Comparison of ENCODE assay signal across 8 cellular contexts in the genomic region with DNA sequence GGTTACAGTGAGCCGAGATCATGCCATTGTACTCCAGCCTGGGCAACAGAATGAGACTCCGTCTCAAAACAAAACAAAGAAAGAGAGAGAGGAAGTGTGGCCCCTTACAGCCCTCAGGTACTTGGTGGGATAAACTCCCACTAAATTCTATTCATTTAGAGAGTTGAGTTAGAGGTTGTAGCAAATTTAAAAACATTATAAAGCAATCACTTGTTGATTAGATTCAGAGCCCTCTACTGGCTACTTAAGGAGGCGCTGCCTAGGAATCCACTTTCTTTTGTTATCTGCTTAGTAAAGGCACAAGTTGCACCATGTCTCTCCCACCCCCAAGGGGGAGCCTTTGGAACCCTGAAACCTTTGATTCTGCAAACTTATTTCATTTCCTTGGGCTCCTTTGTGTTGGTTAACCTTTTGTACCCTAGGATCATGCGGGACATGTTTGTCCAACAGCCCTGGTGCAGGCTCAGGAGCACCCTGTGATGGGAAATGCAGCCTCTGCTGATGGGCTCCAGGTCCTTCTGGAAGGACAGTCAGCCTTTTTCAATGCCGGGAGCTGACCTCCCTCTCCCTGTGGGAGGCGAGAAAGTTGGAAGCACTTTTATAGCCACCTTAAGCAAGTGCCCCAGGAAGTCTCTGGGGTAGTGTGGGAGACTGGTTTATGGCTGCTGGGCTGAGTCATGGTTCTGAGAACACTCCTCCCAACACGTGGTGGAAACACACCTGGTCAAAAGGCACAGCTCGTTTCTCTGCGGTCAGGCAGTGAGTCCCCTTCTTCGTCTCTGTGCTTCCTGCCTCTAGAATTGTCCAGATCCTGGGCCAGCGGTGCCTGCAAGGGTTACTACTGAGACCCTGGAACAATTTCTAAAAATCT.
DNase-seq lines count a peak whose midpoint lies in the region; ATAC-seq, FAIRE-seq and TF ChIP-seq lines count a peak whose summit lies in the region.

No MANE protein-coding gene starts in this region.

- peak; percentile 77 for TF ChIP-seq CTCF in GM06990 (IDR thresholded peaks at IDR 0.05; ENCODE audit: insufficient read depth, low read length, poor library complexity, severe bottlenecking)

- H3K4me3 ChIP-seq in GM06990 (replicated peaks; ENCODE audit: low read depth, low read length), result peak overlapping the region; percentile 45

- peak; percentile 95 for ATAC-seq in GM21515 (IDR thresholded peaks at IDR 0.05; ENCODE audit: unreplicated experiment)

- FAIRE-seq in HTR-8/SVneo (lab: Jason Lieb, UNC), result no peak

- no peaks in the 10 kb centered on the region for H3K36me3 ChIP-seq in GM06990 (ENCODE audit: control insufficient read depth, insufficient read depth, low read length)

- DNase-seq in GM06990 (ENCODE audit: extremely low read depth, insufficient read length), result peak; percentile 68
- DNase-seq in HTR-8/SVneo (ENCODE audit: insufficient read length, low spot score), result peak; percentile 53
- DNase-seq in T-helper 1 cell, result peak in 4 of 5 donors; percentile 30 to 92 (median 38)
- DNase-seq in amniotic stem cell (lab: John Stamatoyannopoulos, UW), result peak; percentile 20
- peak; percentile 77 for DNase-seq in iris pigment epithelial cell (ENCODE audit: low read depth)
- DNase-seq in stimulated activated CD4-positive, alpha-beta T cell treated with anti-CD3 and anti-CD28 coated beads, TNF-alpha, amount 100 ng/mL, for 1 hour (ENCODE audit: low read depth in 3 of 3, low spot score in 1 of 3), result peak; percentile 18 to 46 (median 44)
- DNase-seq in GOT3 (lab: John Stamatoyannopoulos, UW), result no peak

- H3K27me3 ChIP-seq in GM06990 (replicated peaks; ENCODE audit: control insufficient read depth, insufficient read depth, low read length), result no peaks in the 10 kb centered on the region
